8 cellular contexts compared by ENCODE assay signal in genomic region chr14:92039720-92040430, GRCh38. TPM values are rescaled to one million over a fixed set of nuclear protein-coding genes. Genes with fewer than 3 reads are reported as not detected.
A peak's percentile ranks its signal among the peaks of the same experiment; 100 is the strongest.
DNase-seq lines count a peak whose midpoint lies in the region; ATAC-seq and TF ChIP-seq lines count a peak whose summit lies in the region.

Gene TRIP11 (minus strand): TSS chr14:92040059. CDS start chr14:92039685, 374 bp downstream.

- H2AFZ ChIP-seq in OCI-LY1 (ENCODE audit: low read length): peak within 1 kb of the TSS; percentile 39; the same call in 1 of the 2 replicates

- H3K4me3 ChIP-seq in HUES48 (ENCODE audit: low read depth, low read length) (peak within 1 kb of the TSS; percentile 84), OCI-LY1 (ENCODE audit: low read depth, low read length, poor library complexity, severe bottlenecking) (peak within 1 kb of the TSS; percentile 88)

- H3K9me2 ChIP-seq in OCI-LY1 (ENCODE audit: low read depth, low read length): no peaks in the 10 kb centered on the region

- H3K9ac ChIP-seq in HUES48 (ENCODE audit: low read depth, low read length) (peak within 1 kb of the TSS; percentile 94), OCI-LY1 (ENCODE audit: low read length) (peak within 1 kb of the TSS; percentile 97)

- H3K9me3 Mint-ChIP-seq in endothelial cell (ENCODE audit: unreplicated experiment): no peaks in the 10 kb centered on the region

- no peaks in the 10 kb centered on the region for H3F3A ChIP-seq in OCI-LY1 (ENCODE audit: insufficient read depth, low read length)

- H3K27me3 ChIP-seq in HUES48 (ENCODE audit: control insufficient read depth, insufficient read depth, low read length) (no peaks in the 10 kb centered on the region), OCI-LY1 (ENCODE audit: insufficient read depth, low read length) (no peaks in the 10 kb centered on the region)

- in situ Hi-C loops in Caki2 (cut with HindIII; ENCODE audit: low pct_unique_long_range_greater_than_20kb, low sequenced_read_pairs): no loop called here

- TF ChIP-seq CTCF in OCI-LY1 (IDR thresholded peaks at IDR 0.05; ENCODE audit: low read length) (no peak), endothelial cell (IDR thresholded peaks at IDR 0.05; ENCODE audit: unreplicated experiment) (no peak)

- peak within 1 kb of the TSS; percentile 98 for H3K4me3 Mint-ChIP-seq in endothelial cell (ENCODE audit: unreplicated experiment)

- peak; percentile 95 for ATAC-seq in GM21390 (IDR thresholded peaks at IDR 0.05; ENCODE audit: unreplicated experiment)

- no peaks in the 10 kb centered on the region for H3K36me3 ChIP-seq in HUES48 (ENCODE audit: control insufficient read depth, insufficient read depth, low read length)
- H3K36me3 ChIP-seq in OCI-LY1 (ENCODE audit: insufficient read depth, low read length): peaks cover 8% of the 10 kb centered on the region; the same call in 1 of the 2 replicates

- peak within 1 kb of the TSS; percentile 100 for H3K27ac ChIP-seq in HUES48 (ENCODE audit: low read depth, low read length)
- peak within 1 kb of the TSS; percentile 75 for H3K27ac ChIP-seq in OCI-LY1 (ENCODE audit: low read depth, low read length, poor library complexity, severe bottlenecking)

- no peaks in the 10 kb centered on the region for H3K9me3 ChIP-seq in HUES48 (ENCODE audit: control insufficient read depth, insufficient read depth, low read length)
- H3K9me3 ChIP-seq in OCI-LY1 (ENCODE audit: low read length): no peaks in the 10 kb centered on the region

- H3K27ac Mint-ChIP-seq in endothelial cell (ENCODE audit: unreplicated experiment): peak within 1 kb of the TSS; percentile 95

- H4K20me1 ChIP-seq in OCI-LY1 (ENCODE audit: insufficient read depth, low read length): no peaks in the 10 kb centered on the region

- no peaks in the 10 kb centered on the region for H3K36me3 Mint-ChIP-seq in endothelial cell (ENCODE audit: low read depth, unreplicated experiment)

- peak; percentile 80 for DNase-seq in Caki2 (ENCODE audit: low read depth)
- peak; percentile 94 for DNase-seq in activated CD8-positive, alpha-beta memory T cell treated with anti-CD3 and anti-CD28 coated beads, Interleukin-2, amount 50 U/mL, for 4 hours
- peak; percentile 92 for DNase-seq in endothelial cell (ENCODE audit: low spot score)
- DNase-seq in midbrain (lab: John Stamatoyannopoulos, UW): peak; percentile 92
- peak; percentile 84 to 87 for DNase-seq in stimulated activated CD8-positive, alpha-beta memory T cell treated with anti-CD3 and anti-CD28 coated beads, Interleukin-2, amount 100 ng/mL, for 1 hour (ENCODE audit: low read depth in 2 of 2)

- peaks cover 47% of the 10 kb centered on the region for H3K79me2 ChIP-seq in OCI-LY1 (ENCODE audit: insufficient read depth, low read length)

- peaks cover 20% of the 10 kb centered on the region for H3K4me1 Mint-ChIP-seq in endothelial cell (ENCODE audit: unreplicated experiment)

- H3K4me2 ChIP-seq in OCI-LY1 (ENCODE audit: low read length): peak within 1 kb of the TSS; percentile 78

- H3K4me1 ChIP-seq in HUES48 (ENCODE audit: control insufficient read depth, insufficient read depth, low read length): peaks cover 13% of the 10 kb centered on the region; the same call in 1 of the 2 replicates
- peaks cover 32% of the 10 kb centered on the region for H3K4me1 ChIP-seq in OCI-LY1 (ENCODE audit: insufficient read depth, low read length, severe bottlenecking)

- peaks cover 4% of the 10 kb centered on the region for H3K27me3 Mint-ChIP-seq in endothelial cell (ENCODE audit: unreplicated experiment)

RNA-seq across cellular contexts. Expression of gene TRIP11, which starts in this region (rescaled TPM):
- 3.6 and 7.5 TPM in 2 replicates for total RNA-seq in Caki2 (2014; rRNA removed; shearing (Covaris generic); ENCODE audit: low replicate concordance)
- total RNA-seq in endothelial cell (ENCODE audit: unreplicated experiment): 46.8 TPM

Comparison
In these comparisons a context has a peak if more than half of its experiments do, and no peak if none do; other contexts are left out.
1. Peak in every context shown above with its lines: DNase-seq, ATAC-seq, H3K4me3 ChIP-seq and H3K27ac ChIP-seq.